1 cellular context compared by ENCODE assay signal in the genomic region with DNA sequence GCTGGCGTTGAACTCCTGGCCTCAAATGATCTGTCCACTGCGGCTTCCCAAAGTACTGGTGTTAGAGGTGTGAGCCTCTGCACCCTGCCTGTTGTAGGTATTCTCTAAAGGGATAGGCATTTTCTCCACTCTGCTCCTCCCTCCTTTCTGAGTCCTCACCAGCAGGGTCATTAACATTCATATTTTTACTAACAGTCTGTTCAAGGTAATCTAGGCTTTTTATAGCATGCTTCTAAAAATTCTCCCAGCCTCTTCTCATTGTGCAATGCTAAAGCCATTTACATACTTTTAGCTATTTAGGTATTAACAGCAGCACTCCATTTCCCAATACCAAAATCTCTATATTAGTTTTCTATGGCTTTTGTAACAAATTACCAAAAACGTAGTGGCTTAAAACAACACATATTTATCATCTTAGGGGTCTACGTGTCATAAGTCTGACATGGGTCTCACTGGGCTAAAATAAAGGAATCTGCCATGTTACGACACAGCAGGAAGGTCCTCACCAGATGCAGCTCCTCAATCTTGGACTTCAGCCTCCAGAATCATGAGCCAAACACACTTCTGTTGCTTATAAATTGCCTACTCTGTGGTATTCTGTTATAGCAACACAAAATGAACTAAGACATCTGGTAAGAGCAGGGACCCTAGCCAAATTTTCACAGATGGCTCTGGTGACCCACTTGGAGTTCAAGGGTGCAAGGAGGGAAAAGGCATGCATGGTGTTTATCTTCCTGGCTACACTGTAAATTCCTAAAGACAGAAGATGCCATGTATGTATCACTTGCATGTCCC.
TF ChIP-seq lines count a peak whose summit lies in the region.

No MANE protein-coding gene starts in this region.

TF ChIP-seq in K562, 482 proteins besides CTCF, POLR2A, EP300 and RAD21:
- TF ChIP-seq CEBPB (tag; IDR thresholded peaks at IDR 0.05) (0 out of 2 replicates have a peak, but pooled peaks have one; percentile 18), TRIM28 (IDR thresholded peaks at IDR 0.05) (no peak), MBD2 (IDR thresholded peaks at IDR 0.05; ENCODE audit: borderline replicate concordance, low read depth) (no peak), ZNF282 (CRISPR knock-in tag; IDR thresholded peaks at IDR 0.05) (no peak), MTA1 (IDR thresholded peaks at IDR 0.05; ENCODE audit: borderline replicate concordance) (no peak), SMC3 (conservative IDR thresholded peaks at IDR 0.05; ENCODE audit: insufficient read depth, low read depth, low read length) (no peak), ZNF239 (CRISPR knock-in tag; IDR thresholded peaks at IDR 0.05) (no peak), SMARCE1 (IDR thresholded peaks at IDR 0.05) (no peak), ZNF121 (CRISPR knock-in tag; conservative IDR thresholded peaks at IDR 0.05) (no peak)
